In genomic region chr1:177705839-177706238, GRCh38 we compare ENCODE assay signal across 1 cellular context.
TF ChIP-seq lines count a peak whose summit lies in the region.

No MANE protein-coding gene starts in this region.

TF ChIP-seq in H1, 55 proteins besides CTCF, POLR2A, EP300 and RAD21:
- no peak for TF ChIP-seq NRF1 (IDR thresholded peaks at IDR 0.05; ENCODE audit: low read depth, low read length)
- TF ChIP-seq EZH2 (IDR thresholded peaks at IDR 0.05; ENCODE audit: low read depth, low read length, severe bottlenecking), result no peak
- TF ChIP-seq TAF7 (optimal IDR thresholded peaks at IDR 0.05; ENCODE audit: borderline replicate concordance, low read depth, low read length), result no peak
- no peak for TF ChIP-seq PHF8 (conservative IDR thresholded peaks at IDR 0.05; ENCODE audit: low read depth, low read length)
- TF ChIP-seq SP2 (IDR thresholded peaks at IDR 0.05; ENCODE audit: low read length), result no peak
- no peak for TF ChIP-seq RNF2 (IDR thresholded peaks at IDR 0.05; ENCODE audit: borderline replicate concordance, low read depth, low read length, missing control alignments, poor library complexity, severe bottlenecking)
- no peak for TF ChIP-seq GABPA (IDR thresholded peaks at IDR 0.05; ENCODE audit: borderline replicate concordance, insufficient read depth, low read length)
- TF ChIP-seq GTF2F1 (IDR thresholded peaks at IDR 0.05; ENCODE audit: borderline replicate concordance, low read depth, low read length), result no peak
- no peak for TF ChIP-seq KDM5A (IDR thresholded peaks at IDR 0.05; ENCODE audit: low read length)
- TF ChIP-seq HDAC6 (IDR thresholded peaks at IDR 0.05; ENCODE audit: low read depth, low read length), result no peak
